7 cellular contexts compared by ENCODE assay signal in genomic region chr20:37371845-37372244, GRCh38. TPM values are rescaled to one million over a fixed set of nuclear protein-coding genes. Genes with fewer than 3 reads are reported as not detected.
DNase-seq lines count a peak whose midpoint lies in the region; ATAC-seq, FAIRE-seq and TF ChIP-seq lines count a peak whose summit lies in the region.
"Not testable (repeated sequence)": the region's sequence is repeated elsewhere in the genome, so short reads cannot be mapped to it uniquely, and the experiment has no call there.

No MANE protein-coding gene starts in this region.

- H2BK5ac ChIP-seq in trophoblast cell (ENCODE audit: low read depth, low read length, poor library complexity), result not testable (repeated sequence)

- not testable (repeated sequence) for H3K9me3 Mint-ChIP-seq in CD14-positive monocyte; stimulated activated memory B cell treated with anti-CD40 and anti-IgM and Interleukin-4, amounts not matched to agents 10 μg/mL and 1 μg/mL and 100 μg/mL, for 72 hours

- not testable (repeated sequence) for H2AFZ ChIP-seq in OCI-LY7 (ENCODE audit: low read length); trophoblast cell (ENCODE audit: insufficient read depth, low read length, poor library complexity)
- peak overlapping the region; percentile 39; the same call in 1 of the 2 replicates for H2AFZ ChIP-seq in GM12878 (ENCODE audit: control insufficient read depth, low read depth, low read length)

- DNase-seq in CD14-positive monocyte (ENCODE audit: low spot score) (peak; percentile 20), left kidney (ENCODE audit: low read depth, low spot score) (peak; percentile 49)
- not testable (repeated sequence) for DNase-seq in GM12892 (ENCODE audit: insufficient read length); OCI-LY7 (ENCODE audit: low spot score); GM12878 (ENCODE audit: low read depth, low spot score); trophoblast cell

- not testable (repeated sequence) for H2BK120ac ChIP-seq in trophoblast cell (ENCODE audit: insufficient read depth, low read length, poor library complexity)

- WGBS in GM12878 (ENCODE audit: insufficient coverage, insufficient replicate concordance, low lambda C conversion rate, missing lambda C conversion rate), result 5% methylated on average over 9 of the region's 9 CpGs
- no CpG with 5 or more reads among the region's 9 CpGs for WGBS in trophoblast cell (ENCODE audit: extremely low coverage, insufficient coverage, insufficient read length)

- not testable (repeated sequence) for H3K79me2 ChIP-seq in OCI-LY7 (ENCODE audit: insufficient read depth, low read depth, low read length)
- H3K79me2 ChIP-seq in GM12878 (ENCODE audit: control insufficient read depth, insufficient read depth, low read length), result peaks cover 79% of the 10 kb centered on the region
- peaks cover 20% of the 10 kb centered on the region for H3K79me2 ChIP-seq in trophoblast cell (ENCODE audit: control insufficient read depth, insufficient read depth, low read length, poor library complexity)

- FAIRE-seq in GM12892 (lab: Jason Lieb, UNC), result peak; percentile 46
- peak; percentile 83 for FAIRE-seq in GM12878 (lab: Jason Lieb, UNC)

- H3K4me2 ChIP-seq in OCI-LY7 (ENCODE audit: low read length) (0 out of 2 replicates have a peak overlapping the region, but pooled peaks have one; percentile 10), GM12878 (ENCODE audit: control insufficient read depth, insufficient read depth) (peak overlapping the region; percentile 44)
- H3K4me2 ChIP-seq in trophoblast cell (ENCODE audit: low read length), result not testable (repeated sequence)

- peak overlapping the region in 1 of 7 donors; percentile 40 for H3K27ac Mint-ChIP-seq in CD14-positive monocyte
- peak overlapping the region; percentile 72 for H3K27ac Mint-ChIP-seq in stimulated activated memory B cell treated with anti-CD40 and anti-IgM and Interleukin-4, amounts not matched to agents 10 μg/mL and 1 μg/mL and 100 μg/mL, for 72 hours

- not testable (repeated sequence) for H3K79me1 ChIP-seq in trophoblast cell (ENCODE audit: low read length)

- peak; percentile 59 for ATAC-seq in GM12878
- not testable (repeated sequence) for ATAC-seq in stimulated activated memory B cell treated with anti-CD40 and anti-IgM and Interleukin-4, amounts not matched to agents 10 μg/mL and 1 μg/mL and 100 μg/mL, for 72 hours

- not testable (repeated sequence) for H3K27me3 Mint-ChIP-seq in CD14-positive monocyte (ENCODE audit: low read depth in 3 of 3); stimulated activated memory B cell treated with anti-CD40 and anti-IgM and Interleukin-4, amounts not matched to agents 10 μg/mL and 1 μg/mL and 100 μg/mL, for 72 hours

- not testable (repeated sequence) for TF ChIP-seq RAD21 in GM12878 (IDR thresholded peaks at IDR 0.05; ENCODE audit: insufficient read depth, low read depth, low read length)

- not testable (repeated sequence) for H3K4me3 ChIP-seq in OCI-LY7 (ENCODE audit: low read depth, low read length, poor library complexity, severe bottlenecking); trophoblast cell (ENCODE audit: low read depth, low read length)
- peak overlapping the region; percentile 7; the same call in 1 of the 2 replicates for H3K4me3 ChIP-seq in GM12878

- not testable (repeated sequence) for H3K36me3 ChIP-seq in OCI-LY7 (ENCODE audit: insufficient read depth, low read length)
- H3K36me3 ChIP-seq in GM12878 (ENCODE audit: control insufficient read depth in 2 of 2, insufficient read depth in 2 of 2, low read length in 1 of 2) (peaks cover 9 to 13% of the 10 kb centered on the region in 2 experiments), trophoblast cell (ENCODE audit: control insufficient read depth in 1 of 2, insufficient read depth in 2 of 2, low read length in 2 of 2) (peaks cover 33 to 37% of the 10 kb centered on the region in 2 experiments)

- CTCF ChIA-PET in OCI-LY7 (lab: Charles Lee; ENCODE audit: unreplicated experiment), result not testable (repeated sequence)
- CTCF ChIA-PET in GM12878 (lab: Yijun Ruan, JAX), result interaction anchor here (0.9 to 3.6 kb wide), 9 partner anchors 9 to 103 kb away, joined by 3 to 14 read pairs (median 3); partner anchors contain the start of gene MANBAL

- H3K9me2 ChIP-seq in OCI-LY7 (ENCODE audit: insufficient read depth, low read length), result not testable (repeated sequence)

- BruUV-seq in OCI-LY7 (replicated peaks; lab: Mats Ljungman, UMichigan); GM12878 (replicated peaks; lab: Mats Ljungman, UMichigan): not testable (repeated sequence)

- H3K4me1 Mint-ChIP-seq in CD14-positive monocyte, result peaks cover 10% of the 10 kb centered on the region
- H3K4me1 Mint-ChIP-seq in stimulated activated memory B cell treated with anti-CD40 and anti-IgM and Interleukin-4, amounts not matched to agents 10 μg/mL and 1 μg/mL and 100 μg/mL, for 72 hours, result peaks cover 61% of the 10 kb centered on the region

- H3K9ac ChIP-seq in GM12878 (ENCODE audit: control insufficient read depth, insufficient read depth, low read length); trophoblast cell (ENCODE audit: low read length): not testable (repeated sequence)

- intact Hi-C loops in CD14-positive monocyte (cut with micrococcal nuclease); OCI-LY7 (cut with micrococcal nuclease; ENCODE audit: unreplicated experiment); GM12878 (cut with micrococcal nuclease; ENCODE audit: unreplicated experiment): not testable (repeated sequence)

- H2BK12ac ChIP-seq in trophoblast cell (ENCODE audit: low read length), result not testable (repeated sequence)

- H3K18ac ChIP-seq in trophoblast cell (ENCODE audit: low read length), result not testable (repeated sequence)

- H4K20me1 ChIP-seq in OCI-LY7 (ENCODE audit: insufficient read depth, low read length); GM12878 (ENCODE audit: control insufficient read depth, insufficient read depth): not testable (repeated sequence)

- not testable (repeated sequence) for H3K14ac ChIP-seq in trophoblast cell (ENCODE audit: low read length)

- TF ChIP-seq CTCF in CD14-positive monocyte (IDR thresholded peaks at IDR 0.05); OCI-LY7 (conservative IDR thresholded peaks at IDR 0.05; ENCODE audit: low read length); GM12878 (IDR thresholded peaks at IDR 0.05 in 2 of 3, conservative IDR thresholded peaks at IDR 0.05 in 1 of 3; ENCODE audit: control insufficient read depth in 2 of 3, extremely low read depth in 1 of 3, insufficient read depth in 1 of 3, low read depth in 3 of 3, low read length in 3 of 3): not testable (repeated sequence)

- not testable (repeated sequence) for H2AK5ac ChIP-seq in trophoblast cell (ENCODE audit: low read length)

- RAD21 ChIA-PET in GM12878 (lab: Charles Lee; ENCODE audit: unreplicated experiment), result interaction anchor here (0.7 to 2.2 kb wide), 6 partner anchors 11 to 102 kb away, joined by 3 to 7 read pairs (median 4); no protein-coding TSS in a partner anchor

- H3K4me3 Mint-ChIP-seq in CD14-positive monocyte; stimulated activated memory B cell treated with anti-CD40 and anti-IgM and Interleukin-4, amounts not matched to agents 10 μg/mL and 1 μg/mL and 100 μg/mL, for 72 hours: not testable (repeated sequence)

- H3K27me3 ChIP-seq in GM12878 (replicated peaks in 1 of 2; ENCODE audit: control insufficient read depth in 2 of 2, insufficient read depth in 2 of 2, low read length in 1 of 2); trophoblast cell (ENCODE audit: insufficient read depth, low read length): not testable (repeated sequence)

- in situ Hi-C loops in GM12878 (cut with MboI), result not testable (repeated sequence)

- SMC1A ChIA-PET in GM12878 (lab: Charles Lee; ENCODE audit: uncharacterized antibody, unreplicated experiment), result interaction anchor here (0.5 to 2.8 kb wide), 17 partner anchors 8 to 907 kb away, joined by 3 to 19 read pairs (median 4); partner anchors contain the start of genes MANBAL and SRC

- peak overlapping the region; percentile 35 for H3K4ac ChIP-seq in trophoblast cell (ENCODE audit: low read depth, low read length)

- not testable (repeated sequence) for H4K8ac ChIP-seq in trophoblast cell (ENCODE audit: low read depth, low read length)

- TF ChIP-seq EP300 in GM12878 (IDR thresholded peaks at IDR 0.05; ENCODE audit: borderline replicate concordance in 1 of 2, control insufficient read depth in 1 of 2, low read depth in 2 of 2, low read length in 2 of 2), result not testable (repeated sequence)

- not testable (repeated sequence) for H3K27ac ChIP-seq in OCI-LY7 (ENCODE audit: low read depth, low read length, poor library complexity, severe bottlenecking); trophoblast cell (ENCODE audit: low read depth, low read length)
- H3K27ac ChIP-seq in GM12878 (ENCODE audit: control insufficient read depth, insufficient read depth), result peak overlapping the region; percentile 77

- POLR2A ChIA-PET in OCI-LY7 (lab: Charles Lee) (interaction anchor here (0.6 to 1.2 kb wide), 2 partner anchors 10 to 103 kb away, joined by 3 to 6 read pairs; no protein-coding TSS in a partner anchor), GM12878 (lab: Charles Lee) (interaction anchor here (0.7 to 3.1 kb wide), 5 partner anchors 10 to 82 kb away, joined by 3 to 11 read pairs (median 6); partner anchors contain the start of gene MANBAL)

- not testable (repeated sequence) for H4K12ac ChIP-seq in trophoblast cell (ENCODE audit: low read depth, low read length)

- H3K4me1 ChIP-seq in OCI-LY7 (ENCODE audit: insufficient read depth, low read length, poor library complexity, severe bottlenecking), result peaks cover 31% of the 10 kb centered on the region
- peaks cover 80% of the 10 kb centered on the region for H3K4me1 ChIP-seq in GM12878 (ENCODE audit: control insufficient read depth, insufficient read depth, low read length)
- not testable (repeated sequence) for H3K4me1 ChIP-seq in trophoblast cell (ENCODE audit: control insufficient read depth in 1 of 2, insufficient read depth in 2 of 2, low read length in 2 of 2)

- H3K36me3 Mint-ChIP-seq in CD14-positive monocyte, result peaks cover 30 to 41% of the 10 kb centered on the region in 2 donors
- peaks cover 58% of the 10 kb centered on the region for H3K36me3 Mint-ChIP-seq in stimulated activated memory B cell treated with anti-CD40 and anti-IgM and Interleukin-4, amounts not matched to agents 10 μg/mL and 1 μg/mL and 100 μg/mL, for 72 hours

- not testable (repeated sequence) for H4K91ac ChIP-seq in trophoblast cell (ENCODE audit: low read depth, low read length)

- not testable (repeated sequence) for TF ChIP-seq POLR2A in GM12892 (IDR thresholded peaks at IDR 0.05; ENCODE audit: low read depth, low read length); GM12878 (IDR thresholded peaks at IDR 0.05; ENCODE audit: low read depth, low read length)

- not testable (repeated sequence) for H3K23ac ChIP-seq in trophoblast cell (ENCODE audit: low read length)

- H3K9me3 ChIP-seq in OCI-LY7 (ENCODE audit: low read length); GM12878 (replicated peaks; ENCODE audit: control insufficient read depth, insufficient read depth, low read length); trophoblast cell (ENCODE audit: insufficient read depth, low read depth, low read length): not testable (repeated sequence)

RNA-seq across cellular contexts. Expression of gene SRC, which starts 25.9 kb away (rescaled TPM):
- polyA plus RNA-seq in CD14-positive monocyte, result 1 to 10 TPM; 4.9 to 6.8 TPM
- polyA plus RNA-seq in GM12892 (2012; ENCODE audit: missing spikeins), result 18.6 TPM
- total RNA-seq in OCI-LY7 (2014; rRNA removed; shearing (Covaris generic)), result 0.18 and 3.7 TPM in 2 replicates
- total RNA-seq in OCI-LY7 (2022), result 0.72 and 0.89 TPM in 2 replicates
- total RNA-seq in GM12878 (2013; cell fraction: nucleolus; rRNA removed), result 118 and 148 TPM in 2 replicates
- 22.1 and 27.4 TPM in 2 replicates for total RNA-seq in GM12878 (2014; rRNA removed)
- total RNA-seq in GM12878 (2014; rRNA removed; fragmentation: Illumina TruSeq; extraction: Trizol), result 19.3 and 20.0 TPM in 2 replicates
- 63.5 and 71.3 TPM in 2 replicates for total RNA-seq in GM12878 (2021)
- 15.0 TPM for polyA plus RNA-seq in GM12878 (2011; ENCODE audit: low read depth)
- polyA plus RNA-seq in GM12878 (2011; rRNA removed), result 18.4 and 32.0 TPM in 2 replicates
- polyA plus RNA-seq in GM12878 (2011; cell fraction: cytosol; rRNA removed), result 41.3 and 47.7 TPM in 2 replicates
- polyA plus RNA-seq in GM12878 (2011; cell fraction: nucleus; rRNA removed), result 185 and 196 TPM in 2 replicates
- 25.3 and 26.0 TPM in 2 replicates for polyA plus RNA-seq in GM12878 (2012)
- polyA plus RNA-seq in GM12878 (2014; fragmentation: Illumina TruSeq; extraction: Trizol), result 20.3 and 33.1 TPM in 2 replicates
- polyA plus RNA-seq in GM12878 (2014; fragmentation: Nextera tagmentation; extraction: Ambion mirVana), result under 1 TPM; 0.60 to 0.85 TPM
- 47.1 and 61.4 TPM in 2 replicates for polyA plus RNA-seq in GM12878 (2014; rRNA removed)
- 10 to 100 TPM; 26.9 TPM for polyA plus RNA-seq in GM12878 (2016; fragmentation: Nextera tagmentation; extraction: Ambion mirVana)
- polyA minus RNA-seq in GM12878 (2011; rRNA and poly(A)+ RNA removed), result 41.8 and 64.6 TPM in 2 replicates
- polyA minus RNA-seq in GM12878 (2011; cell fraction: cytosol; rRNA and poly(A)+ RNA removed), result 22.9 and 30.8 TPM in 2 replicates
- polyA minus RNA-seq in GM12878 (2011; cell fraction: nucleus; rRNA and poly(A)+ RNA removed), result 42.9 and 73.0 TPM in 2 replicates
- 188 and 198 TPM in 2 replicates for polyA plus RNA-seq in trophoblast cell (2013)

Comparison
In these comparisons a context has a peak if more than half of its experiments do, and no peak if none do; other contexts are left out.
1. RNA of gene SRC, which starts 25.9 kb away (total RNA-seq): 19.3 to 148 TPM in GM12878; 0.18 to 3.7 TPM in OCI-LY7; every median in the first group is over 4 times any median in the second.